Comparison of ENCODE assay signal across 1 cellular context in the genomic region with DNA sequence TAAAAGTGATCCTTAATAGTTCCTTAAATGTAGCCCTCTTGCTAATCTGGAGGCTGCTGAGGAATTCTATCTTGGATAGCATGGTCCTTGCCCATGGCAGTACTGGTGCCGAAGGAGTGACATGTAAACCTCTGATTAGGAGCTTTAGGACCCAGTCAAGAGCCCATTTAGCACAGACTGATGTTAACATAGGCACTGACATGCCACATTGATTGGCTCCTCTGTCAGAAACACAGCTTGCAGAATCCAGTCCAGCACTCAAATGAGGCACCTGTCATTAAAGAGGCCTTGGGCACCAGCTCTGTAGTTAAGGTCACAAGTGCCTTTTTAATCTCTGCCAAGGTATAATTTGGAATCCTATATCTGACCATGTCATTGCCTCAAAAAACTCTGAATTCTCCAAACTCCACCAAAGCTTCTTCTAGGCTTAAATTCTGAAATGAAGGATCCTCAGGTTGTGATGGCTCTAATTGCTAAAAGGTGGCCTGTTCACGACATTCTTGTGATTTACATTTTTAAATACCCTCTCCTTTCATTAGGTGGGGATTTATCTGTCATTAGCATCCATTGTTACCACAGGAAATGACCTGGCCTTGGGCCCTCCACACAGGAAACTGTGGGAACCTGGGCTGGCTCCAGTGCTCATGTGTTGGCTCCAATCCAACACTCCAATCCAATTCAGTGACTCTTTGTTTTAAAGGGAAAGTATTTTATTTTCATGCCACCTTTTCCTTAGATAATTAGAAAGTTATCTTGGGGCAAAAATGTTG.
TF ChIP-seq lines count a peak whose summit lies in the region.

No MANE protein-coding gene starts in this region.

TF ChIP-seq in HepG2, 621 proteins besides CTCF, POLR2A, EP300 and RAD21 (continued from another document):
- TF ChIP-seq IKZF5 (CRISPR knock-in tag; IDR thresholded peaks at IDR 0.05) (no peak), ETS1 (CRISPR knock-in tag; IDR thresholded peaks at IDR 0.05) (no peak), SMARCC2 (IDR thresholded peaks at IDR 0.05) (no peak), FOXK2 (IDR thresholded peaks at IDR 0.05) (no peak)
